In genomic region chr7:150897502-150898474, GRCh38 we compare ENCODE assay signal across 12 cellular contexts. TPM values are rescaled to one million over a fixed set of nuclear protein-coding genes. Genes with fewer than 3 reads are reported as not detected.
DNase-seq lines count a peak whose midpoint lies in the region; ATAC-seq and TF ChIP-seq lines count a peak whose summit lies in the region.
"Had no signal": no experiment of that assay in that cellular context is flagged by ENCODE, and none has a peak within 500 bp of the region (broad histone marks: within the 10 kb centered on the region; RNA-seq: fewer than 3 reads in every experiment).

No MANE protein-coding gene starts in this region.

- no peak for DNase-seq in activated T-cell treated with anti-CD3 and anti-CD28 coated beads, Interleukin-2, amount 50 U/mL, for 4 hours
- DNase-seq in activated T-cell treated with anti-CD3 and anti-CD28 coated beads, Interleukin-2, amount 50 U/mL, for 1 hour: no peak
- DNase-seq in RPMI8226 (peak; percentile 88), coronary artery (ENCODE audit: low spot score) (no peak), NCI-H82 (lab: John Stamatoyannopoulos, UW) (no peak), T-helper 1 cell (no peak)

- H3K4me3 Mint-ChIP-seq in activated T-cell treated with anti-CD3 and anti-CD28 coated beads, Interleukin-2, amount 50 U/mL, for 4 hours: no peak overlapping the region
- peak overlapping the region; percentile 66 for H3K4me3 Mint-ChIP-seq in stimulated activated memory B cell treated with anti-CD40 and anti-IgM and Interleukin-4, amounts not matched to agents 10 μg/mL and 1 μg/mL and 100 μg/mL, for 72 hours
- H3K4me3 Mint-ChIP-seq: activated naive CD4-positive, alpha-beta T cell treated with anti-CD3 and anti-CD28 coated beads, Interleukin-2, amount 50 U/mL, for 24 hours had no signal

- no peak overlapping the region for H3K4me3 ChIP-seq in coronary artery
- H3K4me3 ChIP-seq: gastrocnemius medialis, suprapubic skin had no signal

- H3K27ac Mint-ChIP-seq in stimulated activated memory B cell treated with anti-CD40 and anti-IgM and Interleukin-4, amounts not matched to agents 10 μg/mL and 1 μg/mL and 100 μg/mL, for 72 hours: peak overlapping the region; percentile 83
- H3K27ac Mint-ChIP-seq: activated naive CD4-positive, alpha-beta T cell treated with anti-CD3 and anti-CD28 coated beads, Interleukin-2, amount 50 U/mL, for 24 hours had no signal

- H3K27ac ChIP-seq in coronary artery: no peak overlapping the region
- H3K27ac ChIP-seq: gastrocnemius medialis, suprapubic skin had no signal

- H3K4me1 Mint-ChIP-seq in activated T-cell treated with anti-CD3 and anti-CD28 coated beads, Interleukin-2, amount 50 U/mL, for 4 hours (ENCODE audit: low read depth): peaks cover 8% of the 10 kb centered on the region
- H3K4me1 Mint-ChIP-seq in stimulated activated memory B cell treated with anti-CD40 and anti-IgM and Interleukin-4, amounts not matched to agents 10 μg/mL and 1 μg/mL and 100 μg/mL, for 72 hours: peaks cover 68% of the 10 kb centered on the region

- TF ChIP-seq CTCF in coronary artery (IDR thresholded peaks at IDR 0.05): no peak

- peak; percentile 58 to 71 for ATAC-seq in activated T-cell treated with anti-CD3 and anti-CD28 coated beads, Interleukin-2, amount 50 U/mL, for 4 hours
- peak; percentile 70 for ATAC-seq in HG02588 (IDR thresholded peaks at IDR 0.05; ENCODE audit: unreplicated experiment)
- ATAC-seq in stimulated activated memory B cell treated with anti-CD40 and anti-IgM and Interleukin-4, amounts not matched to agents 10 μg/mL and 1 μg/mL and 100 μg/mL, for 72 hours: peak; percentile 85

- H3K27me3 Mint-ChIP-seq in activated T-cell treated with anti-CD3 and anti-CD28 coated beads, Interleukin-2, amount 50 U/mL, for 4 hours (ENCODE audit: low read depth): peaks cover 60% of the 10 kb centered on the region
- H3K27me3 Mint-ChIP-seq in stimulated activated memory B cell treated with anti-CD40 and anti-IgM and Interleukin-4, amounts not matched to agents 10 μg/mL and 1 μg/mL and 100 μg/mL, for 72 hours: no peaks in the 10 kb centered on the region

- H3K36me3 Mint-ChIP-seq in activated T-cell treated with anti-CD3 and anti-CD28 coated beads, Interleukin-2, amount 50 U/mL, for 4 hours (ENCODE audit: insufficient read depth): no peaks in the 10 kb centered on the region
- peaks cover 6% of the 10 kb centered on the region for H3K36me3 Mint-ChIP-seq in stimulated activated memory B cell treated with anti-CD40 and anti-IgM and Interleukin-4, amounts not matched to agents 10 μg/mL and 1 μg/mL and 100 μg/mL, for 72 hours
- H3K36me3 Mint-ChIP-seq: CD4-positive, CD25-positive, alpha-beta regulatory T cell had no signal

- peaks cover 3% of the 10 kb centered on the region for H3K9me3 Mint-ChIP-seq in activated T-cell treated with anti-CD3 and anti-CD28 coated beads, Interleukin-2, amount 50 U/mL, for 4 hours
- H3K9me3 Mint-ChIP-seq in stimulated activated memory B cell treated with anti-CD40 and anti-IgM and Interleukin-4, amounts not matched to agents 10 μg/mL and 1 μg/mL and 100 μg/mL, for 72 hours: peaks cover 5% of the 10 kb centered on the region
- H3K9me3 Mint-ChIP-seq: activated naive CD4-positive, alpha-beta T cell treated with anti-CD3 and anti-CD28 coated beads, Interleukin-2, amount 50 U/mL, for 24 hours had no signal

RNA-seq across cellular contexts. Expression of gene AOC1, which starts 45.5 kb away (rescaled TPM):
- total RNA-seq in activated T-cell treated with anti-CD3 and anti-CD28 coated beads, Interleukin-2, amount 50 U/mL, for 4 hours: under 1 TPM in 1 of 3 donors, not detected in 2; 0.10 TPM
- total RNA-seq: CD4-positive, CD25-positive, alpha-beta regulatory T cell had no signal
